ENCODE assay signal across 1 cellular context in the genomic region with DNA sequence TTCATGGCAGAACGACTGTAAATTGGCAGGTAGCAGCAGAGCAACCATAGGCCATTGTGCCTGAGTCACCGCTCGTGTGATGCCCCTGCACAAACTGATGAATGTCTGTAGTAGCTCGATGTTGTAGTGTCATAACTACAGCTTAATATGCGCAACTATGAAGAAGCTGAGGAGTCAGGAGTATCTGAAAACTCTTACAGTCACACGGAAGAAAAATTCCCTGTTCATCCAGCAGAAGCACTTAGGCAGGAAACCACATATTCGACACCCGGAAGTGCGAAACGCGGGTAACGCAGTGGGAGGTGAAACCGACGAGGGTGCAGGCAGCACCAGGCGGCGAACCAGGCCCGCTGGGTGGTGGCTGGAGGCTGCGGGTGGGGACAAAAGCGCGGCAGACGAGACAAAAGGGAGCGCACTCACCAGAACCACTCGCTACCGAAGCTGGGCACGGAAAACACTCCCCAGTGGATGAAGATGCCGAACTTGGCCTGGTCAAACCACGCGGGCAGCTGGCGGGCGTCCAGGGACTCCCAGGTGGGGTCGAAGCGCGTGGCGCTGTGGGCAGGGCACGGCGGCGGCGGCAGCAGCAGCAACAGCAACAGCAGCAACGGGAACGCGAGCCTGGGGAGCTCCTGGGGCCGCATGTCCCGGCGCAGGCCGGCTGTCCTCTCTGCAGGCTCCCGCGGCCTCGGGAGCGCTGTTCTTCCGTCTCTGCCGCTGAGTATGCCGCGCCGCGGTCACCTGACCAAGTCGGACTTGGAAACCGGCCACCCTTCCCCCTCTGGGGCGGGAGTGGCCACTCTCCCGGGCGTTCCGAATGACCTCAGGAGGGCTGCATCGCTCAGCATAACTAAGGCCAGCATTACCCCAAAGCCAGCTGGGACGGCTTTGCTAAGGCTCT.
TF ChIP-seq lines count a peak whose summit lies in the region.

A gene with protein sequence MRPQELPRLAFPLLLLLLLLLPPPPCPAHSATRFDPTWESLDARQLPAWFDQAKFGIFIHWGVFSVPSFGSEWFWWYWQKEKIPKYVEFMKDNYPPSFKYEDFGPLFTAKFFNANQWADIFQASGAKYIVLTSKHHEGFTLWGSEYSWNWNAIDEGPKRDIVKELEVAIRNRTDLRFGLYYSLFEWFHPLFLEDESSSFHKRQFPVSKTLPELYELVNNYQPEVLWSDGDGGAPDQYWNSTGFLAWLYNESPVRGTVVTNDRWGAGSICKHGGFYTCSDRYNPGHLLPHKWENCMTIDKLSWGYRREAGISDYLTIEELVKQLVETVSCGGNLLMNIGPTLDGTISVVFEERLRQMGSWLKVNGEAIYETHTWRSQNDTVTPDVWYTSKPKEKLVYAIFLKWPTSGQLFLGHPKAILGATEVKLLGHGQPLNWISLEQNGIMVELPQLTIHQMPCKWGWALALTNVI (minus strand): TSS at position 730 of the 901 bp plus-strand sequence. CDS start 86 bp downstream, at position 644.

TF ChIP-seq in HepG2, 621 proteins besides CTCF, POLR2A, EP300 and RAD21 (continued from another document and continues in another):
- TF ChIP-seq, protein P1, sequence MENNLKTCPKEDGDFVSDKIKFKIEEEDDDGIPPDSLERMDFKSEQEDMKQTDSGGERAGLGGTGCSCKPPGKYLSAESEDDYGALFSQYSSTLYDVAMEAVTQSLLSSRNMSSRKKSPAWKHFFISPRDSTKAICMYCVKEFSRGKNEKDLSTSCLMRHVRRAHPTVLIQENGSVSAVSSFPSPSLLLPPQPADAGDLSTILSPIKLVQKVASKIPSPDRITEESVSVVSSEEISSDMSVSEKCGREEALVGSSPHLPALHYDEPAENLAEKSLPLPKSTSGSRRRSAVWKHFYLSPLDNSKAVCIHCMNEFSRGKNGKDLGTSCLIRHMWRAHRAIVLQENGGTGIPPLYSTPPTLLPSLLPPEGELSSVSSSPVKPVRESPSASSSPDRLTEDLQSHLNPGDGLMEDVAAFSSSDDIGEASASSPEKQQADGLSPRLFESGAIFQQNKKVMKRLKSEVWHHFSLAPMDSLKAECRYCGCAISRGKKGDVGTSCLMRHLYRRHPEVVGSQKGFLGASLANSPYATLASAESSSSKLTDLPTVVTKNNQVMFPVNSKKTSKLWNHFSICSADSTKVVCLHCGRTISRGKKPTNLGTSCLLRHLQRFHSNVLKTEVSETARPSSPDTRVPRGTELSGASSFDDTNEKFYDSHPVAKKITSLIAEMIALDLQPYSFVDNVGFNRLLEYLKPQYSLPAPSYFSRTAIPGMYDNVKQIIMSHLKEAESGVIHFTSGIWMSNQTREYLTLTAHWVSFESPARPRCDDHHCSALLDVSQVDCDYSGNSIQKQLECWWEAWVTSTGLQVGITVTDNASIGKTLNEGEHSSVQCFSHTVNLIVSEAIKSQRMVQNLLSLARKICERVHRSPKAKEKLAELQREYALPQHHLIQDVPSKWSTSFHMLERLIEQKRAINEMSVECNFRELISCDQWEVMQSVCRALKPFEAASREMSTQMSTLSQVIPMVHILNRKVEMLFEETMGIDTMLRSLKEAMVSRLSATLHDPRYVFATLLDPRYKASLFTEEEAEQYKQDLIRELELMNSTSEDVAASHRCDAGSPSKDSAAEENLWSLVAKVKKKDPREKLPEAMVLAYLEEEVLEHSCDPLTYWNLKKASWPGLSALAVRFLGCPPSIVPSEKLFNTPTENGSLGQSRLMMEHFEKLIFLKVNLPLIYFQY (CRISPR knock-in tag; IDR thresholded peaks at IDR 0.05; ENCODE audit: borderline replicate concordance), result no peak
- TF ChIP-seq ZNF644 (CRISPR knock-in tag; IDR thresholded peaks at IDR 0.05; ENCODE audit: low read depth) (0 out of 2 replicates have a peak, but pooled peaks have one; percentile 5), GMEB2 (CRISPR knock-in tag; IDR thresholded peaks at IDR 0.05; ENCODE audit: low read depth) (no peak; the same call in 1 of the 2 replicates), ZNF547 (CRISPR knock-in tag; IDR thresholded peaks at IDR 0.05) (peak; percentile 96), HMG20B (CRISPR knock-in tag; conservative IDR thresholded peaks at IDR 0.05) (0 out of 2 replicates have a peak, but pooled peaks have one; percentile 40), SMARCC2 (IDR thresholded peaks at IDR 0.05) (no peak), HIC2 (CRISPR knock-in tag; IDR thresholded peaks at IDR 0.05; ENCODE audit: low read depth) (peak; percentile 46; the same call in 1 of the 2 replicates), PHF21A (CRISPR knock-in tag; IDR thresholded peaks at IDR 0.05) (peak; percentile 80), ZFP36L1 (CRISPR knock-in tag; IDR thresholded peaks at IDR 0.05) (peak; percentile 25; the same call in 1 of the 2 replicates), CENPX (CRISPR knock-in tag; IDR thresholded peaks at IDR 0.05) (no peak), ZNF788 (CRISPR knock-in tag; IDR thresholded peaks at IDR 0.05; ENCODE audit: borderline replicate concordance) (peak; percentile 64), SRF (IDR thresholded peaks at IDR 0.05; ENCODE audit: low read depth, low read length) (no peak), ZNF329 (CRISPR knock-in tag; IDR thresholded peaks at IDR 0.05; ENCODE audit: low read depth) (peak; percentile 86), EED (CRISPR knock-in tag; IDR thresholded peaks at IDR 0.05) (peak; percentile 97), FOXJ3 (CRISPR knock-in tag; IDR thresholded peaks at IDR 0.05; ENCODE audit: borderline replicate concordance) (no peak), ZNF607 (CRISPR knock-in tag; IDR thresholded peaks at IDR 0.05; ENCODE audit: borderline replicate concordance) (peak; percentile 90), NRL (CRISPR knock-in tag; IDR thresholded peaks at IDR 0.05; ENCODE audit: borderline replicate concordance) (peak; percentile 98), ZNF484 (CRISPR knock-in tag; IDR thresholded peaks at IDR 0.05; ENCODE audit: borderline replicate concordance, low read depth) (no peak; the same call in 1 of the 2 replicates), SYNCRIP (IDR thresholded peaks at IDR 0.05; ENCODE audit: insufficient read depth, low read depth, low read length) (no peak), ZFP91 (CRISPR knock-in tag; IDR thresholded peaks at IDR 0.05; ENCODE audit: borderline replicate concordance) (peak; percentile 97), HNRNPH1 (optimal IDR thresholded peaks at IDR 0.05; ENCODE audit: low read depth, low read length) (no peak), NR3C1 (CRISPR knock-in tag; IDR thresholded peaks at IDR 0.05) (no peak), ZNF792 (CRISPR knock-in tag; IDR thresholded peaks at IDR 0.05) (peak; percentile 65), ZNF20 (CRISPR knock-in tag; IDR thresholded peaks at IDR 0.05) (peak; percentile 62; the same call in 1 of the 2 replicates), SRY (CRISPR knock-in tag; IDR thresholded peaks at IDR 0.05) (peak; percentile 81; the same call in 1 of the 2 replicates), KDM5B (CRISPR knock-in tag; IDR thresholded peaks at IDR 0.05; ENCODE audit: borderline replicate concordance) (peak; percentile 97), ZNF414 (CRISPR knock-in tag; IDR thresholded peaks at IDR 0.05) (peak; percentile 56; the same call in 1 of the 2 replicates), GMEB1 (CRISPR knock-in tag; IDR thresholded peaks at IDR 0.05; ENCODE audit: borderline replicate concordance) (peak; percentile 64; the same call in 1 of the 2 replicates), ZSCAN22 (CRISPR knock-in tag; IDR thresholded peaks at IDR 0.05) (peak; percentile 82), ZNF263 (CRISPR knock-in tag; IDR thresholded peaks at IDR 0.05) (peak; percentile 72; the same call in 1 of the 2 replicates), FOXA3 (CRISPR knock-in tag; IDR thresholded peaks at IDR 0.05) (peak; percentile 44; the same call in 1 of the 2 replicates), NR1H2 (CRISPR knock-in tag; IDR thresholded peaks at IDR 0.05; ENCODE audit: borderline replicate concordance, low read depth) (peak; percentile 96)
- TF ChIP-seq, protein P2, sequence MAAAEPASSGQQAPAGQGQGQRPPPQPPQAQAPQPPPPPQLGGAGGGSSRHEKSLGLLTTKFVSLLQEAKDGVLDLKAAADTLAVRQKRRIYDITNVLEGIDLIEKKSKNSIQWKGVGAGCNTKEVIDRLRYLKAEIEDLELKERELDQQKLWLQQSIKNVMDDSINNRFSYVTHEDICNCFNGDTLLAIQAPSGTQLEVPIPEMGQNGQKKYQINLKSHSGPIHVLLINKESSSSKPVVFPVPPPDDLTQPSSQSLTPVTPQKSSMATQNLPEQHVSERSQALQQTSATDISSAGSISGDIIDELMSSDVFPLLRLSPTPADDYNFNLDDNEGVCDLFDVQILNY (CRISPR knock-in tag; conservative IDR thresholded peaks at IDR 0.05), result peak; percentile 12; the same call in 1 of the 2 replicates
- TF ChIP-seq, protein P3, sequence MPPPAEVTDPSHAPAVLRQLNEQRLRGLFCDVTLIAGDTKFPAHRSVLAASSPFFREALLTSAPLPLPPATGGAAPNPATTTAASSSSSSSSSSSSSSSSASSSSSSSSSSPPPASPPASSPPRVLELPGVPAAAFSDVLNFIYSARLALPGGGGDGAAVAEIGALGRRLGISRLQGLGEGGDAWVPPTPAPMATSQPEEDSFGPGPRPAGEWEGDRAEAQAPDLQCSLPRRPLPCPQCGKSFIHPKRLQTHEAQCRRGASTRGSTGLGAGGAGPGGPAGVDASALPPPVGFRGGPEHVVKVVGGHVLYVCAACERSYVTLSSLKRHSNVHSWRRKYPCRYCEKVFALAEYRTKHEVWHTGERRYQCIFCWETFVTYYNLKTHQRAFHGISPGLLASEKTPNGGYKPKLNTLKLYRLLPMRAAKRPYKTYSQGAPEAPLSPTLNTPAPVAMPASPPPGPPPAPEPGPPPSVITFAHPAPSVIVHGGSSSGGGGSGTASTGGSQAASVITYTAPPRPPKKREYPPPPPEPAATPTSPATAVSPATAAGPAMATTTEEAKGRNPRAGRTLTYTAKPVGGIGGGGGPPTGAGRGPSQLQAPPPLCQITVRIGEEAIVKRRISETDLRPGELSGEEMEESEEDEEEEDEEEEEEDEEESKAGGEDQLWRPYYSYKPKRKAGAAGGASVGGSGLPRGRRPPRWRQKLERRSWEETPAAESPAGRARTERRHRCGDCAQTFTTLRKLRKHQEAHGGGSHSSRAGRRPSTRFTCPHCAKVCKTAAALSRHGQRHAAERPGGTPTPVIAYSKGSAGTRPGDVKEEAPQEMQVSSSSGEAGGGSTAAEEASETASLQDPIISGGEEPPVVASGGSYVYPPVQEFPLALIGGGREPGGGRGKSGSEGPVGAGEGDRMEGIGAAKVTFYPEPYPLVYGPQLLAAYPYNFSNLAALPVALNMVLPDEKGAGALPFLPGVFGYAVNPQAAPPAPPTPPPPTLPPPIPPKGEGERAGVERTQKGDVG (CRISPR knock-in tag; IDR thresholded peaks at IDR 0.05; ENCODE audit: borderline replicate concordance), result peak; percentile 89
